In the genomic region with DNA sequence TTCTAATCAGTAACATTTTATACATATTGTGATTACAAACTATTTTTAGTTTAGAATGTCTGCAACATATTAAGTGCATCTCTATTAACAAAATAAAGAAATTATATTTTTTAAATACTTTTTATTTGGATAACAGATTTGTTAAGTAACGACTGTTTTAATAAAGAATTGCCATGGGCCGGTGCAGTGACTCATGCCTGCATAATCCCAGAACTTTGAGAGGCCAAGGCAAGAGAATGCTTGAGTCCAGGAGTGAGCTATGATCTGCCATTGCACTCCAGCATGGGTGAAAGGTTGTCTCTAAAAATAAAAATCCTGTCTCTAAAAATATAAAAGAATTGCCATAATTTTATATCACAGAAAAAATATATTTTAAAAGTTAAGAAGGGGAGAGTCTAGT, we compare ENCODE assay signal across 18 cellular contexts. TPM values are rescaled to one million over a fixed set of nuclear protein-coding genes. Genes with fewer than 3 reads are reported as not detected.
DNase-seq lines count a peak whose midpoint lies in the region; ATAC-seq and TF ChIP-seq lines count a peak whose summit lies in the region.
"Had no signal": no experiment of that assay in that cellular context is flagged by ENCODE, and none has a peak within 500 bp of the region (broad histone marks: within the 10 kb centered on the region; RNA-seq: fewer than 3 reads in every experiment).

No MANE protein-coding gene starts in this region.

- POLR2A ChIA-PET in AG04450 (lab: Yijun Ruan, JAX) = no interaction called here

- no peak for TF ChIP-seq CTCF in AG04450 (IDR thresholded peaks at IDR 0.05; ENCODE audit: low read depth, low read length)
- no peak for TF ChIP-seq CTCF in fibroblast of villous mesenchyme (IDR thresholded peaks at IDR 0.05; ENCODE audit: insufficient read depth, low read depth, low read length)

- H3K36me3 Mint-ChIP-seq in natural killer cell treated with Interleukin-12 subunit alpha and Interleukin-12 subunit beta and Interleukin-15 and Interleukin-18, amount 100 ng/mL, for 72 hours = peaks cover 6% of the 10 kb centered on the region

- no peak overlapping the region for H3K4me3 Mint-ChIP-seq in natural killer cell treated with Interleukin-12 subunit alpha and Interleukin-12 subunit beta and Interleukin-15 and Interleukin-18, amount 100 ng/mL, for 72 hours
- H3K4me3 Mint-ChIP-seq: activated naive CD8-positive, alpha-beta T cell treated with anti-CD3 and anti-CD28 coated beads, Interleukin-2, amount 10 ng/mL, durations not matched to agents 7 days and 5 days; activated T-cell treated with anti-CD3 and anti-CD28 coated beads, Interleukin-2, amount 50 U/mL, for 24 hours had no signal

- no peak overlapping the region for H3K27ac ChIP-seq in AG04450 (ENCODE audit: low read depth, low read length)
- H3K27ac ChIP-seq: lower lobe of right lung, right atrium auricular region, SJSA1 had no signal

- H3K4me3 ChIP-seq in AG04450 (ENCODE audit: low read depth, low read length) = no peak overlapping the region
- no peak overlapping the region for H3K4me3 ChIP-seq in fibroblast of villous mesenchyme (ENCODE audit: low read depth, low read length)
- H3K4me3 ChIP-seq: lower lobe of right lung, right atrium auricular region, SJSA1, tibial artery had no signal

- H3K9me3 Mint-ChIP-seq in natural killer cell treated with Interleukin-12 subunit alpha and Interleukin-12 subunit beta and Interleukin-15 and Interleukin-18, amount 100 ng/mL, for 72 hours = no peaks in the 10 kb centered on the region
- H3K9me3 Mint-ChIP-seq: activated naive CD8-positive, alpha-beta T cell treated with anti-CD3 and anti-CD28 coated beads, Interleukin-2, amount 10 ng/mL, durations not matched to agents 7 days and 5 days; activated T-cell treated with anti-CD3 and anti-CD28 coated beads, Interleukin-2, amount 50 U/mL, for 24 hours had no signal

- peaks cover 8 to 13% of the 10 kb centered on the region in 2 donors for H3K4me1 Mint-ChIP-seq in natural killer cell treated with Interleukin-12 subunit alpha and Interleukin-12 subunit beta and Interleukin-15 and Interleukin-18, amount 100 ng/mL, for 72 hours (ENCODE audit: low read depth in 2 of 2)

- H3K27ac Mint-ChIP-seq in natural killer cell treated with Interleukin-12 subunit alpha and Interleukin-12 subunit beta and Interleukin-15 and Interleukin-18, amount 100 ng/mL, for 72 hours = no peak overlapping the region
- H3K27ac Mint-ChIP-seq: activated naive CD8-positive, alpha-beta T cell treated with anti-CD3 and anti-CD28 coated beads, Interleukin-2, amount 10 ng/mL, durations not matched to agents 7 days and 5 days; activated T-cell treated with anti-CD3 and anti-CD28 coated beads, Interleukin-2, amount 50 U/mL, for 24 hours had no signal

- H3K9me3 ChIP-seq in AG04450 (ENCODE audit: control insufficient read depth, insufficient read depth, low read length) = no peaks in the 10 kb centered on the region
- H3K9me3 ChIP-seq: lower lobe of right lung, right atrium auricular region, SJSA1, tibial artery had no signal

- DNase-seq in AG04450 (ENCODE audit: low read depth, low spot score) = peak; percentile 34
- peak; percentile 73 for DNase-seq in HCEC 1CT
- DNase-seq in amniotic stem cell (lab: John Stamatoyannopoulos, UW) = peak; percentile 23
- DNase-seq in fibroblast of villous mesenchyme (ENCODE audit: low read depth) = peak; percentile 11
- no peak for DNase-seq in Kasumi-1 (lab: John Stamatoyannopoulos, UW)
- no peak for DNase-seq in globus pallidus (ENCODE audit: low spot score)
- DNase-seq in DMS79 (lab: John Stamatoyannopoulos, UW) = no peak
- no peak for DNase-seq in natural killer cell treated with Interleukin-12 subunit alpha and Interleukin-12 subunit beta and Interleukin-15 and Interleukin-18, amount 100 ng/mL, for 72 hours (ENCODE audit: low spot score)
- DNase-seq: activated CD4-positive, alpha-beta T cell treated with anti-CD3 and anti-CD28 coated beads, Interleukin-2, amount 50 U/mL, for 1 hour; activated naive CD8-positive, alpha-beta T cell treated with anti-CD3 and anti-CD28 coated beads, Interleukin-2, amount 10 ng/mL, durations not matched to agents 7 days and 5 days; activated T-cell treated with anti-CD3 and anti-CD28 coated beads, Interleukin-2, amount 50 U/mL, for 24 hours; AML-193; lower lobe of right lung; stimulated activated CD4-positive, alpha-beta T cell treated with anti-CD3 and anti-CD28 coated beads, Interleukin-4, amount 100 ng/mL, for 24 hours had no signal

- ATAC-seq in natural killer cell treated with Interleukin-12 subunit alpha and Interleukin-12 subunit beta and Interleukin-15 and Interleukin-18, amount 100 ng/mL, for 72 hours = no peak
- ATAC-seq: lower lobe of right lung had no signal

- no peaks in the 10 kb centered on the region for H3K27me3 ChIP-seq in AG04450 (ENCODE audit: control insufficient read depth, insufficient read depth, low read length)
- H3K27me3 ChIP-seq: right atrium auricular region, SJSA1, tibial artery had no signal

- CTCF ChIA-PET in AG04450 (lab: Charles Lee) = interaction anchor here (1.1 to 2.0 kb wide), 2 partner anchors 275 to 310 kb away, joined by 3 to 5 read pairs; no protein-coding TSS in a partner anchor

- H3K27me3 Mint-ChIP-seq in natural killer cell treated with Interleukin-12 subunit alpha and Interleukin-12 subunit beta and Interleukin-15 and Interleukin-18, amount 100 ng/mL, for 72 hours = peaks cover 0 to 6% of the 10 kb centered on the region in 2 donors
- H3K27me3 Mint-ChIP-seq: activated naive CD8-positive, alpha-beta T cell treated with anti-CD3 and anti-CD28 coated beads, Interleukin-2, amount 10 ng/mL, durations not matched to agents 7 days and 5 days; activated T-cell treated with anti-CD3 and anti-CD28 coated beads, Interleukin-2, amount 50 U/mL, for 24 hours had no signal

RNA-seq across cellular contexts. Expression of a gene that starts 4.1 kb away (rescaled TPM):
- 1.1 and 1.5 TPM in 2 replicates for polyA plus RNA-seq in AG04450 (2011; rRNA removed)
- polyA minus RNA-seq in AG04450 (2011; rRNA and poly(A)+ RNA removed) = 1.1 and 1.2 TPM in 2 replicates
- total RNA-seq in fibroblast of villous mesenchyme = 0.32 and 1.7 TPM in 2 replicates
- total RNA-seq in natural killer cell treated with Interleukin-12 subunit alpha and Interleukin-12 subunit beta and Interleukin-15 and Interleukin-18, amount 100 ng/mL, for 72 hours = 1 to 10 TPM in 1 of 2 donors, under 1 TPM in 1; 0.89 to 1.5 TPM
- polyA plus RNA-seq: neural cell had no signal

RNA-seq across cellular contexts. Expression of a gene that starts 4.1 kb away (rescaled TPM):
- 13.5 and 19.6 TPM in 2 replicates for polyA plus RNA-seq in AG04450 (2011; rRNA removed)
- 7.6 and 12.7 TPM in 2 replicates for polyA minus RNA-seq in AG04450 (2011; rRNA and poly(A)+ RNA removed)
- total RNA-seq in fibroblast of villous mesenchyme = 8.1 and 18.1 TPM in 2 replicates
- total RNA-seq in natural killer cell treated with Interleukin-12 subunit alpha and Interleukin-12 subunit beta and Interleukin-15 and Interleukin-18, amount 100 ng/mL, for 72 hours = 10 to 100 TPM; 11.5 to 13.2 TPM

RNA-seq across cellular contexts. Expression of a gene that starts 41.3 kb away (rescaled TPM):
- 0.89 and 1.1 TPM in 2 replicates for polyA plus RNA-seq in AG04450 (2011; rRNA removed)
- 0.64 and 1.2 TPM in 2 replicates for polyA minus RNA-seq in AG04450 (2011; rRNA and poly(A)+ RNA removed)
- 1.3 TPM in 1 of 2 replicates, not detected in the other for total RNA-seq in fibroblast of villous mesenchyme
- total RNA-seq in natural killer cell treated with Interleukin-12 subunit alpha and Interleukin-12 subunit beta and Interleukin-15 and Interleukin-18, amount 100 ng/mL, for 72 hours = not detected
- total RNA-seq: SJSA1 had no signal

Comparison
In these comparisons a context has a peak if more than half of its experiments do, and no peak if none do; other contexts are left out.
1. DNase-seq: peak in AG04450 (single experiment), HCEC 1CT (single experiment), amniotic stem cell (single experiment) and fibroblast of villous mesenchyme (single experiment); none in Kasumi-1 (0 of 2), globus pallidus (single experiment), DMS79 (single experiment) and natural killer cell treated with Interleukin-12 subunit alpha and Interleukin-12 subunit beta and Interleukin-15 and Interleukin-18, amount 100 ng/mL, for 72 hours (single experiment).